8 cellular contexts compared by ENCODE assay signal in genomic region chr2:126244937-126245336, GRCh38.
A peak's percentile ranks its signal among the peaks of the same experiment; 100 is the strongest.
DNase-seq lines count a peak whose midpoint lies in the region; ATAC-seq, FAIRE-seq and TF ChIP-seq lines count a peak whose summit lies in the region.

No MANE protein-coding gene starts in this region.

- DNase-seq in DND-41: peak; percentile 25
- peak; percentile 56 for DNase-seq in NCI-H526 treated with DMSO at 0.1 percent for 48 hours (lab: John Stamatoyannopoulos, UW)
- no peak for DNase-seq in astrocyte (ENCODE audit: low read depth)
- DNase-seq in nephron progenitor cell: peak; percentile 72
- DNase-seq in hippocampal formation (lab: John Stamatoyannopoulos, UW): no peak

- H3K36me3 Mint-ChIP-seq in astrocyte (ENCODE audit: low read depth, unreplicated experiment): no peaks in the 10 kb centered on the region
- H3K36me3 Mint-ChIP-seq in nephron progenitor cell (ENCODE audit: low read depth): no peaks in the 10 kb centered on the region

- H3K4me1 Mint-ChIP-seq in astrocyte (ENCODE audit: low read depth, unreplicated experiment) (peaks cover 5% of the 10 kb centered on the region), nephron progenitor cell (no peaks in the 10 kb centered on the region)

- H3K4me3 Mint-ChIP-seq in astrocyte (ENCODE audit: unreplicated experiment) (no peak overlapping the region), nephron progenitor cell (no peak overlapping the region)

- no peak overlapping the region for H3K9ac ChIP-seq in DND-41 (ENCODE audit: low read depth, low read length)
- no peak overlapping the region for H3K9ac ChIP-seq in astrocyte (ENCODE audit: low read length)

- ATAC-seq in DND-41 (ENCODE audit: insufficient read depth, low read depth): no peak
- ATAC-seq in GM21515 (IDR thresholded peaks at IDR 0.05; ENCODE audit: unreplicated experiment): peak; percentile 52
- ATAC-seq in HG03039 (IDR thresholded peaks at IDR 0.05; ENCODE audit: unreplicated experiment): no peak
- no peak for ATAC-seq in HG03139 (IDR thresholded peaks at IDR 0.05; ENCODE audit: unreplicated experiment)

- H3K27ac ChIP-seq in DND-41 (ENCODE audit: low read length) (no peak overlapping the region), astrocyte (ENCODE audit: low read depth, low read length) (no peak overlapping the region)

- TF ChIP-seq CTCF in DND-41 (IDR thresholded peaks at IDR 0.05; ENCODE audit: borderline replicate concordance, extremely low read depth, low read length, poor library complexity, severe bottlenecking) (peak; percentile 54), astrocyte (IDR thresholded peaks at IDR 0.05; ENCODE audit: insufficient read depth, low read depth, low read length) (peak; percentile 20), nephron progenitor cell (IDR thresholded peaks at IDR 0.05) (peak; percentile 61)

- H2AFZ ChIP-seq in DND-41 (ENCODE audit: low read depth, low read length) (no peak overlapping the region), astrocyte (ENCODE audit: low read depth, low read length) (no peak overlapping the region)

- no peak overlapping the region for H3K4me2 ChIP-seq in DND-41 (ENCODE audit: insufficient read depth, low read length)
- no peak overlapping the region for H3K4me2 ChIP-seq in astrocyte (ENCODE audit: low read length)

- H3K36me3 ChIP-seq in DND-41 (ENCODE audit: insufficient read depth, low read length) (no peaks in the 10 kb centered on the region), astrocyte (ENCODE audit: insufficient read depth, low read length) (no peaks in the 10 kb centered on the region)

- H3K27ac Mint-ChIP-seq in astrocyte (ENCODE audit: unreplicated experiment) (no peak overlapping the region), nephron progenitor cell (no peak overlapping the region)

- H3K9me3 Mint-ChIP-seq in astrocyte (ENCODE audit: unreplicated experiment): no peaks in the 10 kb centered on the region
- H3K9me3 Mint-ChIP-seq in nephron progenitor cell: no peaks in the 10 kb centered on the region

- H3K79me2 ChIP-seq in DND-41 (ENCODE audit: insufficient read depth, low read length) (no peaks in the 10 kb centered on the region), astrocyte (ENCODE audit: insufficient read depth, low read length) (no peaks in the 10 kb centered on the region)

- no peaks in the 10 kb centered on the region for H3K9me3 ChIP-seq in DND-41 (ENCODE audit: insufficient read depth, low read length, severe bottlenecking)
- H3K9me3 ChIP-seq in astrocyte (ENCODE audit: insufficient read depth, low read depth, low read length): peaks cover 2% of the 10 kb centered on the region

- no peaks in the 10 kb centered on the region for H3K4me1 ChIP-seq in DND-41 (ENCODE audit: insufficient read depth, low read length)
- H3K4me1 ChIP-seq in astrocyte (ENCODE audit: insufficient read depth, low read length): no peaks in the 10 kb centered on the region

- peaks cover 31% of the 10 kb centered on the region for H3K27me3 Mint-ChIP-seq in astrocyte (ENCODE audit: low read depth, unreplicated experiment)
- H3K27me3 Mint-ChIP-seq in nephron progenitor cell (ENCODE audit: low read depth, poor library complexity): peaks cover 27% of the 10 kb centered on the region

- FAIRE-seq in astrocyte (lab: Jason Lieb, UNC): no peak

- H3K4me3 ChIP-seq in DND-41 (ENCODE audit: low read depth in 1 of 2, low read length in 2 of 2): no peak overlapping the region
- H3K4me3 ChIP-seq in astrocyte (ENCODE audit: insufficient read depth, low read depth, low read length): no peak overlapping the region

- H3K27me3 ChIP-seq in DND-41 (ENCODE audit: insufficient read depth, low read length, poor library complexity) (peaks cover 4% of the 10 kb centered on the region), astrocyte (ENCODE audit: insufficient read depth, low read length) (no peaks in the 10 kb centered on the region)

- no peaks in the 10 kb centered on the region for H4K20me1 ChIP-seq in DND-41 (ENCODE audit: insufficient read depth, low read length)
- H4K20me1 ChIP-seq in astrocyte (ENCODE audit: insufficient read depth, low read length): no peaks in the 10 kb centered on the region

Comparison
In these comparisons a context has a peak if more than half of its experiments do, and no peak if none do; other contexts are left out.
1. DNase-seq: peak in DND-41 (single experiment), NCI-H526 treated with DMSO at 0.1 percent for 48 hours (single experiment) and nephron progenitor cell (single experiment); none in astrocyte (single experiment) and hippocampal formation (0 of 2).
2. Peak in every context shown above with its lines, with median percentiles within 50 percentile points of each other: CTCF ChIP-seq.